ENCODE assay signal across 12 cellular contexts in genomic region chr2:144383571-144383970, GRCh38.
DNase-seq lines count a peak whose midpoint lies in the region; ATAC-seq, FAIRE-seq and TF ChIP-seq lines count a peak whose summit lies in the region.
"Had no signal": no experiment of that assay in that cellular context is flagged by ENCODE, and none has a peak within 500 bp of the region (broad histone marks: within the 10 kb centered on the region; RNA-seq: fewer than 3 reads in every experiment).

No MANE protein-coding gene starts in this region.

- 0 out of 2 replicates have a peak overlapping the region, but pooled peaks have one; percentile 33 for H3K27ac ChIP-seq in SK-N-MC

- intact Hi-C loops in dendritic cell treated with granulocyte-macrophage colony-stimulating factor and Interleukin-4, amounts not matched to agents 40 ng/mL and 50 ng/mL, for 4 days (cut with micrococcal nuclease), result loop anchor here (5.0 kb wide), 1 partner anchor 51 kb away; a partner anchor contains a TSS

- DNase-seq in H54 (ENCODE audit: insufficient read length, low spot score) (no peak), SK-N-MC (ENCODE audit: low read depth, low spot score) (no peak), DMS79 (lab: John Stamatoyannopoulos, UW) (no peak), HCEC 1CT (no peak), amniotic stem cell (lab: John Stamatoyannopoulos, UW) (no peak)
- DNase-seq in stimulated activated effector memory CD8-positive, alpha-beta T cell treated with anti-CD3 and anti-CD28 coated beads, Interleukin-12 subunit alpha, Interleukin-12 subunit beta, amount 100 ng/mL, for 72 hours (ENCODE audit: low spot score in 2 of 2), result no peak
- DNase-seq: BE2C, NCI-H1436 treated with DMSO at 0.1 percent for 48 hours, NCI-H748 treated with DMSO at 0.1 percent for 48 hours, Right ventricle myocardium superior had no signal

- TF ChIP-seq POLR2A in H54 (IDR thresholded peaks at IDR 0.05; ENCODE audit: low read depth, low read length), result no peak

- H3K27me3 Mint-ChIP-seq in dendritic cell treated with granulocyte-macrophage colony-stimulating factor and Interleukin-4, amounts not matched to agents 40 ng/mL and 50 ng/mL, for 4 days, result no peaks in the 10 kb centered on the region

- FAIRE-seq in H54 (lab: Jason Lieb, UNC), result peak; percentile 11

- H3K9ac ChIP-seq in SK-N-MC (ENCODE audit: insufficient read length), result no peak overlapping the region

- no peak for ATAC-seq in stimulated activated effector memory CD8-positive, alpha-beta T cell treated with anti-CD3 and anti-CD28 coated beads, Interleukin-12 subunit alpha, Interleukin-12 subunit beta, amount 100 ng/mL, for 72 hours
- ATAC-seq: Panc1 had no signal

- H3K9me3 ChIP-seq in SK-N-MC (ENCODE audit: low read depth, low read length), result no peaks in the 10 kb centered on the region
- H3K9me3 ChIP-seq: BE2C had no signal

- H3K36me3 Mint-ChIP-seq in dendritic cell treated with granulocyte-macrophage colony-stimulating factor and Interleukin-4, amounts not matched to agents 40 ng/mL and 50 ng/mL, for 4 days (ENCODE audit: low read depth), result peaks cover 20% of the 10 kb centered on the region
- H3K36me3 Mint-ChIP-seq in stimulated activated effector memory CD8-positive, alpha-beta T cell treated with anti-CD3 and anti-CD28 coated beads, Interleukin-12 subunit alpha, Interleukin-12 subunit beta, amount 100 ng/mL, for 72 hours, result peaks cover 27% of the 10 kb centered on the region

- H3K27ac Mint-ChIP-seq in dendritic cell treated with granulocyte-macrophage colony-stimulating factor and Interleukin-4, amounts not matched to agents 40 ng/mL and 50 ng/mL, for 4 days, result peak overlapping the region; percentile 57
- H3K27ac Mint-ChIP-seq in stimulated activated effector memory CD8-positive, alpha-beta T cell treated with anti-CD3 and anti-CD28 coated beads, Interleukin-12 subunit alpha, Interleukin-12 subunit beta, amount 100 ng/mL, for 72 hours, result peak overlapping the region; percentile 8

- no peak overlapping the region for H3K4me3 Mint-ChIP-seq in dendritic cell treated with granulocyte-macrophage colony-stimulating factor and Interleukin-4, amounts not matched to agents 40 ng/mL and 50 ng/mL, for 4 days
- H3K4me3 Mint-ChIP-seq in stimulated activated effector memory CD8-positive, alpha-beta T cell treated with anti-CD3 and anti-CD28 coated beads, Interleukin-12 subunit alpha, Interleukin-12 subunit beta, amount 100 ng/mL, for 72 hours, result no peak overlapping the region

- peaks cover 56% of the 10 kb centered on the region for H3K4me1 Mint-ChIP-seq in dendritic cell treated with granulocyte-macrophage colony-stimulating factor and Interleukin-4, amounts not matched to agents 40 ng/mL and 50 ng/mL, for 4 days (ENCODE audit: low read depth)
- peaks cover 39% of the 10 kb centered on the region for H3K4me1 Mint-ChIP-seq in stimulated activated effector memory CD8-positive, alpha-beta T cell treated with anti-CD3 and anti-CD28 coated beads, Interleukin-12 subunit alpha, Interleukin-12 subunit beta, amount 100 ng/mL, for 72 hours

- H3K9me3 Mint-ChIP-seq in dendritic cell treated with granulocyte-macrophage colony-stimulating factor and Interleukin-4, amounts not matched to agents 40 ng/mL and 50 ng/mL, for 4 days, result no peaks in the 10 kb centered on the region
- H3K9me3 Mint-ChIP-seq in stimulated activated effector memory CD8-positive, alpha-beta T cell treated with anti-CD3 and anti-CD28 coated beads, Interleukin-12 subunit alpha, Interleukin-12 subunit beta, amount 100 ng/mL, for 72 hours, result no peaks in the 10 kb centered on the region

- H3K36me3 ChIP-seq in SK-N-MC (ENCODE audit: insufficient read depth, low read length), result peaks cover 46% of the 10 kb centered on the region
- H3K36me3 ChIP-seq: BE2C had no signal

- H3K4me3 ChIP-seq in SK-N-MC, result no peak overlapping the region
